12 cellular contexts compared by ENCODE assay signal in the genomic region with DNA sequence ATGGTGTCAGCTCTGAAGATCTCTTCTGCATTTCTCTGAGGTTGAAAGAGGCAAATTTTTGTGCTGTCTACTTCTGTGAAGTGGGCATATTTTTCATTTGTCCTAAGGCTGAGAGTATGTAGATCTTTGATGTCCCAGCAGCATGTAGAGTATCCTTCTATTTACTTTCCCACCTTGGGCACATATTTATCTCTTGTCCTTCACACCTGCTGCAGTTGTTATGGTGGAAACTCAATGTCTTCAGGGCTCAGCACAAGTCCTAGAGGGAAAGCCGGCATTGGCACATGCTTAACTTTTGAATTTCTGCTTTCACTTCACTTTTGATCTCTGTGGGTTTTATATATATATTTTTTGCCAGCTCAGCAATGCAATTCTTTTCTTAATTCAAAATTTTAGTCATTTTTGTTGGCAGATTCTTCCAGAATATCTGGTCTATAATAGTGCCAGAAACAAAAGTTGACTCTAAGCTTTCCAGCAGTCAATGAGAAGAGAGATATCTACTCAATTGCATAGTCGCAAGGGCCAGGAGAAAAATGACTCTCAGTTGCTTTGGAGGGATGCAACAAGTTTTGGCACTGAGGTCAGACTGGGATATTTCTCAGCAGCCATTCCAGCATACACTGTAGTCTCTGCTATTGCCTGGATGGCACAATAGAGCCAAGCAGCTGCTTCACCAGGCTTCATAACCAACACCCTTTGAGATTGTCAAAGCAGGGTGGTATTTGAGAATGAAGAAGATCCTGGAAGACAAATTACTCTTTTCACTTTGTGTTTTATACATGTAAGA.
"Had no signal": no experiment of that assay in that cellular context is flagged by ENCODE, and none has a peak within 500 bp of the region (broad histone marks: within the 10 kb centered on the region; RNA-seq: fewer than 3 reads in every experiment).

No MANE protein-coding gene starts in this region.

- H3K4me3 ChIP-seq: breast epithelium, pancreas had no signal

- ATAC-seq: effector memory CD8-positive, alpha-beta T cell; pancreas had no signal

- H3K4me1 ChIP-seq: breast epithelium, pancreas had no signal

- DNase-seq: activated CD4-positive, alpha-beta T cell treated with anti-CD3 and anti-CD28 coated beads, Interleukin-2, amount 50 U/mL, for 1 hour; activated naive CD4-positive, alpha-beta T cell treated with Interleukin-2 at 50 U/mL for 16 hours; aorta; cerebellar nuclear complex; effector memory CD8-positive, alpha-beta T cell; hypothalamus; kidney glomerular epithelial cell; pancreas; stimulated activated CD4-positive, alpha-beta T cell treated with anti-CD3 and anti-CD28 coated beads, Interleukin-2, amount 100 ng/mL, for 48 hours; stimulated activated naive CD4-positive, alpha-beta T cell treated with Interleukin-2 at 50 U/mL for 16 hours; substantia nigra had no signal

- H3K36me3 ChIP-seq: breast epithelium, pancreas had no signal

- H3K27ac ChIP-seq: breast epithelium, pancreas had no signal

- H3K27me3 ChIP-seq: breast epithelium, pancreas had no signal

- H3K9me3 ChIP-seq: pancreas had no signal
